Comparison of ENCODE assay signal across 18 cellular contexts in the genomic region with DNA sequence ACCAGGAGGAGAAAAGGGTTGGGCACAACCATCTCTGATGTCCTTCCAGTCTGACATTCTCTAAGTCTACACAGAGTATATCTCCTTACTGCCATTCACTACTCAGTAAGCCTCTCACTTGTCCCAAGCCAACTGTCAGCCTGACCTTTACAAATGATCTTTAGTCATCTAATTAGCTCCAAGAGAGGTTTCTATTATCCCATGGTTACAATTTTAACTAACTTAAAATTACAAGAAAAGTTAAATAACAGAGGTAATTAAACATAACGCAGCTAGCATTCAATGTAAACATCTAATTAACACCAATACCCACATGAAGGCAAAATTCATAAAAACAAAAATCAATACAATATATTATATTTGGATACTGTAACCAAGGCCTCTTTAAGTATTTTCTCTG.
"Had no signal": no experiment of that assay in that cellular context is flagged by ENCODE, and none has a peak within 500 bp of the region (broad histone marks: within the 10 kb centered on the region; RNA-seq: fewer than 3 reads in every experiment).

No MANE protein-coding gene starts in this region.

- DNase-seq: KBM-7, MV-4-11, NCI-H1048, NCI-H1105, NCI-H1417, NCI-H1436 treated with DMSO at 0.1 percent for 48 hours, NCI-H187, NCI-H2029, NCI-H2081 treated with DMSO at 0.1 percent for 48 hours, NCI-H2171, NCI-H226, NCI-H510A treated with DMSO at 0.1 percent for 48 hours, NCI-H526, NCI-H748 treated with DMSO at 0.1 percent for 48 hours, SHP77, T-helper 1 cell had no signal

- H3K27ac ChIP-seq: HL-60, RWPE1 had no signal
